ENCODE assay signal across 14 cellular contexts in genomic region chr10:25766213-25766612, GRCh38.
"Had no signal": no experiment of that assay in that cellular context is flagged by ENCODE, and none has a peak within 500 bp of the region (broad histone marks: within the 10 kb centered on the region; RNA-seq: fewer than 3 reads in every experiment).

No MANE protein-coding gene starts in this region.

- H3K27ac Mint-ChIP-seq: activated naive CD4-positive, alpha-beta T cell treated with anti-CD3 and anti-CD28 coated beads, Interleukin-2, amount 10 ng/mL, durations not matched to agents 7 days and 5 days; activated T-helper 2 cell treated with anti-CD3 and anti-CD28 coated beads, Interferon-gamma antibody, Interleukin-2, Interleukin-4, amounts not matched to agents 10 μg/mL and 5 μg/mL and 100 μg/mL, durations not matched to agents 14 hours and 24 hours and 36 hours; stimulated activated effector memory CD8-positive, alpha-beta T cell treated with anti-CD3 and anti-CD28 coated beads, Interleukin-12 subunit alpha, Interleukin-12 subunit beta, amount 100 ng/mL, for 72 hours; T-helper 17 cell had no signal

- H3K4me3 Mint-ChIP-seq: activated naive CD4-positive, alpha-beta T cell treated with anti-CD3 and anti-CD28 coated beads, Interleukin-2, amount 10 ng/mL, durations not matched to agents 7 days and 5 days; stimulated activated effector memory CD8-positive, alpha-beta T cell treated with anti-CD3 and anti-CD28 coated beads, Interleukin-12 subunit alpha, Interleukin-12 subunit beta, amount 100 ng/mL, for 72 hours; T-helper 17 cell had no signal

- DNase-seq: activated CD4-positive, alpha-beta T cell treated with anti-CD3 and anti-CD28 coated beads, Interleukin-2, amount 50 U/mL, for 1 hour; activated CD4-positive, CD25-positive, alpha-beta regulatory T cell; activated naive CD4-positive, alpha-beta T cell treated with anti-CD3 and anti-CD28 coated beads, Interleukin-2, amount 10 ng/mL, durations not matched to agents 7 days and 5 days; adrenal gland; body of pancreas; kidney; left ventricle myocardium inferior; mesenchymal stem cell; posterior cingulate gyrus; T-helper 17 cell; tibial artery had no signal

- H3K4me1 Mint-ChIP-seq: activated naive CD4-positive, alpha-beta T cell treated with anti-CD3 and anti-CD28 coated beads, Interleukin-2, amount 10 ng/mL, durations not matched to agents 7 days and 5 days; stimulated activated effector memory CD8-positive, alpha-beta T cell treated with anti-CD3 and anti-CD28 coated beads, Interleukin-12 subunit alpha, Interleukin-12 subunit beta, amount 100 ng/mL, for 72 hours; T-helper 17 cell had no signal

- H3K9me3 Mint-ChIP-seq: activated naive CD4-positive, alpha-beta T cell treated with anti-CD3 and anti-CD28 coated beads, Interleukin-2, amount 10 ng/mL, durations not matched to agents 7 days and 5 days; activated T-helper 2 cell treated with anti-CD3 and anti-CD28 coated beads, Interferon-gamma antibody, Interleukin-2, Interleukin-4, amounts not matched to agents 10 μg/mL and 5 μg/mL and 100 μg/mL, durations not matched to agents 14 hours and 24 hours and 36 hours; stimulated activated effector memory CD8-positive, alpha-beta T cell treated with anti-CD3 and anti-CD28 coated beads, Interleukin-12 subunit alpha, Interleukin-12 subunit beta, amount 100 ng/mL, for 72 hours had no signal

- H3K36me3 Mint-ChIP-seq: activated naive CD4-positive, alpha-beta T cell treated with anti-CD3 and anti-CD28 coated beads, Interleukin-2, amount 10 ng/mL, durations not matched to agents 7 days and 5 days; stimulated activated effector memory CD8-positive, alpha-beta T cell treated with anti-CD3 and anti-CD28 coated beads, Interleukin-12 subunit alpha, Interleukin-12 subunit beta, amount 100 ng/mL, for 72 hours had no signal

- ATAC-seq: body of pancreas; esophagus mucosa; stimulated activated effector memory CD8-positive, alpha-beta T cell treated with anti-CD3 and anti-CD28 coated beads, Interleukin-12 subunit alpha, Interleukin-12 subunit beta, amount 100 ng/mL, for 72 hours; T-helper 17 cell had no signal
